In genomic region chr11:44912270-44912987, GRCh38 we compare ENCODE assay signal across 29 cellular contexts. TPM values are rescaled to one million over a fixed set of nuclear protein-coding genes. Genes with fewer than 3 reads are reported as not detected.
DNase-seq lines count a peak whose midpoint lies in the region; ATAC-seq, FAIRE-seq and TF ChIP-seq lines count a peak whose summit lies in the region.
"Had no signal": no experiment of that assay in that cellular context is flagged by ENCODE, and none has a peak within 500 bp of the region (broad histone marks: within the 10 kb centered on the region; RNA-seq: fewer than 3 reads in every experiment).

No MANE protein-coding gene starts in this region.

- H3K4me1 ChIP-seq in K562 (replicated peaks in 1 of 2; ENCODE audit: control insufficient read depth in 2 of 2, insufficient read depth in 2 of 2, low read length in 2 of 2) (peaks cover 0 to 7% of the 10 kb centered on the region in 2 experiments; a peak in 2 of 5 replicates), tibial artery (peaks cover 0 to 20% (median 13%) of the 10 kb centered on the region in 4 donors)

- H3K27me3 ChIP-seq in H7 (ENCODE audit: control insufficient read depth, insufficient read depth, low read length) (no peaks in the 10 kb centered on the region), K562 (ENCODE audit: control insufficient read depth in 2 of 2, insufficient read depth in 2 of 2, low read length in 2 of 2) (peaks cover 12 to 61% of the 10 kb centered on the region in 2 experiments; a peak in 4 of 5 replicates), tibial artery (no peaks in the 10 kb centered on the region)
- H3K27me3 ChIP-seq: dorsolateral prefrontal cortex, upper lobe of left lung had no signal

- H3K9me3 Mint-ChIP-seq in progenitor cell of endocrine pancreas (ENCODE audit: low read depth): no peaks in the 10 kb centered on the region
- H3K9me3 Mint-ChIP-seq: activated CD4-positive, alpha-beta T cell treated with anti-CD3 and anti-CD28 coated beads, Interleukin-2, amount 10 ng/mL, durations not matched to agents 7 days and 5 days; activated naive CD8-positive, alpha-beta T cell treated with anti-CD3 and anti-CD28 coated beads, Interleukin-2, amount 50 U/mL, for 24 hours; activated T-cell treated with anti-CD3 and anti-CD28 coated beads, Interleukin-2, amount 50 U/mL, for 24 hours had no signal

- no peaks in the 10 kb centered on the region for H3K79me2 ChIP-seq in K562 (ENCODE audit: control insufficient read depth, insufficient read depth, low read length)

- no peak overlapping the region for H3K9ac ChIP-seq in K562 (ENCODE audit: insufficient read depth in 1 of 2, low read depth in 2 of 2, low read length in 2 of 2)

- peaks cover 6% of the 10 kb centered on the region for H3K9me1 ChIP-seq in K562 (ENCODE audit: control insufficient read depth, insufficient read depth, low read length)

- no peak overlapping the region for H3K4me2 ChIP-seq in K562 (ENCODE audit: insufficient read depth, low read length)
- H3K4me2 ChIP-seq: PC-9 had no signal

- no peak overlapping the region for H2AFZ ChIP-seq in K562 (ENCODE audit: low read depth, low read length)
- H2AFZ ChIP-seq: PC-9 had no signal

- TF ChIP-seq POLR2A in K562 (conservative IDR thresholded peaks at IDR 0.05): no peak

- no peaks in the 10 kb centered on the region for H3K27me3 Mint-ChIP-seq in progenitor cell of endocrine pancreas
- H3K27me3 Mint-ChIP-seq: activated CD4-positive, alpha-beta T cell treated with anti-CD3 and anti-CD28 coated beads, Interleukin-2, amount 10 ng/mL, durations not matched to agents 7 days and 5 days; activated T-cell treated with anti-CD3 and anti-CD28 coated beads, Interleukin-2, amount 50 U/mL, for 24 hours had no signal

- no peak for TF ChIP-seq CTCF in K562 (IDR thresholded peaks at IDR 0.05 in 2 of 3, conservative IDR thresholded peaks at IDR 0.05 in 1 of 3; ENCODE audit: insufficient read depth in 2 of 3, low read depth in 1 of 3, low read length in 3 of 3)
- TF ChIP-seq CTCF in progenitor cell of endocrine pancreas (IDR thresholded peaks at IDR 0.05; ENCODE audit: unreplicated experiment): no peak
- TF ChIP-seq CTCF in tibial artery (IDR thresholded peaks at IDR 0.05): no peak

- ATAC-seq in K562 (no peak; the same call in 2 of the 3 replicates), HG03460 (IDR thresholded peaks at IDR 0.05; ENCODE audit: unreplicated experiment) (no peak)

- CTCF ChIA-PET in K562 (lab: Yijun Ruan, JAX; ENCODE audit: low intra/inter-chr PET ratio): interaction anchor here (1.3 to 3.1 kb wide), 4 partner anchors 254 to 292 kb away, joined by 3 to 42 read pairs (median 4); no protein-coding TSS in a partner anchor

- POLR2A ChIA-PET in K562 (lab: Yijun Ruan, JAX): no interaction called here

- no peak for TF ChIP-seq RAD21 in K562 (CRISPR knock-in tag; conservative IDR thresholded peaks at IDR 0.05 in 1 of 2, IDR thresholded peaks at IDR 0.05 in 1 of 2)

- FAIRE-seq in K562 (lab: Jason Lieb, UNC): no peak
- FAIRE-seq: GM18507, small intestine had no signal

- H3K4me1 Mint-ChIP-seq in progenitor cell of endocrine pancreas (ENCODE audit: low read depth): peaks cover 5% of the 10 kb centered on the region

- no peak overlapping the region for H3K4me3 Mint-ChIP-seq in progenitor cell of endocrine pancreas (ENCODE audit: low read depth)
- H3K4me3 Mint-ChIP-seq: activated CD4-positive, alpha-beta T cell treated with anti-CD3 and anti-CD28 coated beads, Interleukin-2, amount 10 ng/mL, durations not matched to agents 7 days and 5 days; activated naive CD8-positive, alpha-beta T cell treated with anti-CD3 and anti-CD28 coated beads, Interleukin-2, amount 50 U/mL, for 24 hours; activated T-cell treated with anti-CD3 and anti-CD28 coated beads, Interleukin-2, amount 50 U/mL, for 24 hours; CD14-positive monocyte had no signal

- H4K20me1 ChIP-seq in K562 (replicated peaks; ENCODE audit: control insufficient read depth, insufficient read depth, low read length): peaks cover 13% of the 10 kb centered on the region; the same call in 1 of the 2 replicates

- TF ChIP-seq EP300 in K562 (IDR thresholded peaks at IDR 0.05; ENCODE audit: low read length): no peak

- in situ Hi-C loops in K562 (cut with MboI): loop anchor here (5.0 kb wide), 2 partner anchors 290 to 355 kb away; no protein-coding TSS in a partner anchor

- H3K27ac ChIP-seq in K562 (ENCODE audit: extremely low read depth, low read depth, low read length) (no peak overlapping the region), tibial artery (no peak overlapping the region)
- H3K27ac ChIP-seq: PC-9 had no signal

- no peak overlapping the region for H3K4me3 ChIP-seq in H7 (ENCODE audit: insufficient read depth, low read depth, low read length)
- H3K4me3 ChIP-seq in K562: no peak overlapping the region
- no peak overlapping the region for H3K4me3 ChIP-seq in tibial artery
- H3K4me3 ChIP-seq: PC-9, upper lobe of left lung had no signal

- WGBS in K562 (ENCODE audit: insufficient coverage, low coverage, missing lambda C conversion rate): 13% methylated on average over 12 of the region's 12 CpGs

- DNase-seq in H7 (peak; percentile 88), K562 (ENCODE audit: extremely low read depth in 1 of 4, low spot score in 3 of 4) (peak in 3 of 4 experiments; percentile 14 to 47 (median 47)), islet precursor cell (peak; percentile 68), progenitor cell of endocrine pancreas (ENCODE audit: low spot score, unreplicated experiment) (no peak), NCI-H2029 (lab: John Stamatoyannopoulos, UW) (no peak), foreskin melanocyte (no peak), tibial artery (no peak)
- DNase-seq: activated CD4-positive, alpha-beta T cell treated with anti-CD3 and anti-CD28 coated beads, Interleukin-2, amount 10 ng/mL, durations not matched to agents 7 days and 5 days; activated gamma-delta T cell treated with Interleukin-2 at 50 U/mL for 16 hours; activated naive CD8-positive, alpha-beta T cell treated with anti-CD3 and anti-CD28 coated beads, Interleukin-2, amount 50 U/mL, for 24 hours; activated T-cell treated with anti-CD3 and anti-CD28 coated beads, Interleukin-2, amount 50 U/mL, for 24 hours; Calu3; DND-41; IMR-90; left cardiac atrium; mesenchymal stem cell; NCI-H187 treated with DMSO at 0.1 percent for 48 hours; NCI-H526; NK-92 treated with Interleukin-12 subunit alpha and Interleukin-12 subunit beta, amount 100 ng/mL, for 24 hours; PC-9; SHP77; small intestine; T-helper 9 cell; upper lobe of left lung; WERI-Rb-1 had no signal

- H3K9me3 ChIP-seq in K562 (replicated peaks; ENCODE audit: control insufficient read depth, insufficient read depth, low read depth, low read length) (no peaks in the 10 kb centered on the region), tibial artery (no peaks in the 10 kb centered on the region)
- H3K9me3 ChIP-seq: upper lobe of left lung had no signal

- intact Hi-C loops in K562 (cut with micrococcal nuclease) (loop anchor here (5.0 kb wide), 1 partner anchor 355 kb away; no protein-coding TSS in a partner anchor), tibial artery (cut with DNase I; ENCODE audit: low total_unique reads) (loop anchor here (5.0 kb wide), 2 partner anchors 185 to 360 kb away; partner anchors contain the start of gene TSPAN18)

- H3K36me3 Mint-ChIP-seq in progenitor cell of endocrine pancreas (ENCODE audit: insufficient read depth): no peaks in the 10 kb centered on the region
- H3K36me3 Mint-ChIP-seq: CD14-positive monocyte had no signal

- H3K36me3 ChIP-seq in H7 (replicated peaks; ENCODE audit: control insufficient read depth, insufficient read depth, low read length) (no peaks in the 10 kb centered on the region), K562 (ENCODE audit: control insufficient read depth, insufficient read depth, low read length) (no peaks in the 10 kb centered on the region), tibial artery (no peaks in the 10 kb centered on the region)
- H3K36me3 ChIP-seq: upper lobe of left lung had no signal

- no TSS peak for BruUV-seq in K562 (replicated peaks; lab: Mats Ljungman, UMichigan)

- H3K27ac Mint-ChIP-seq in progenitor cell of endocrine pancreas: peak overlapping the region; percentile 90
- H3K27ac Mint-ChIP-seq: activated CD4-positive, alpha-beta T cell treated with anti-CD3 and anti-CD28 coated beads, Interleukin-2, amount 10 ng/mL, durations not matched to agents 7 days and 5 days; activated naive CD8-positive, alpha-beta T cell treated with anti-CD3 and anti-CD28 coated beads, Interleukin-2, amount 50 U/mL, for 24 hours; activated T-cell treated with anti-CD3 and anti-CD28 coated beads, Interleukin-2, amount 50 U/mL, for 24 hours; CD14-positive monocyte had no signal

TF ChIP-seq in K562, 482 proteins besides CTCF, POLR2A, EP300 and RAD21 (continues in another document):
- TF ChIP-seq NR2C1 (IDR thresholded peaks at IDR 0.05) (no peak), NR2C1 (tag; IDR thresholded peaks at IDR 0.05) (peak; percentile 34; the same call in 1 of the 2 replicates), SMARCA5 (IDR thresholded peaks at IDR 0.05) (no peak)

RNA-seq across cellular contexts. Expression of gene TP53I11, which starts 38.3 kb away (rescaled TPM):
- 34.6 and 46.9 TPM in 2 replicates for total RNA-seq in H7 (2014; rRNA removed; shearing (Covaris generic))
- total RNA-seq in K562 (2011; cell fraction: chromatin; rRNA removed; ENCODE audit: low replicate concordance): 2.5 and 10.1 TPM in 2 replicates
- total RNA-seq in K562 (2011; cell fraction: nucleolus; rRNA removed): 2.9 and 5.0 TPM in 2 replicates
- total RNA-seq in K562 (2011; cell fraction: nucleoplasm; rRNA removed): 4.4 and 8.5 TPM in 2 replicates
- total RNA-seq in K562 (2014; rRNA removed) (0.82 and 1.2 TPM in 2 replicates), K562 (2014; rRNA removed; fragmentation: Illumina TruSeq; extraction: Trizol) (0.25 and 0.32 TPM in 2 replicates), K562 (2015; rRNA removed; fragmentation: Illumina TruSeq; extraction: Trizol) (0.14 and 0.45 TPM in 2 replicates), K562 (2021) (1.4 TPM in 2 replicates), progenitor cell of endocrine pancreas (71.8 and 82.8 TPM in 2 replicates)
- polyA plus RNA-seq in K562 (2011; rRNA removed) (2.5 and 3.0 TPM in 2 replicates), K562 (2014; fragmentation: Illumina TruSeq; extraction: Trizol) (0.70 and 1.3 TPM in 2 replicates), K562 (2014; fragmentation: Nextera tagmentation; extraction: Ambion mirVana) (not detected), K562 (2014; rRNA removed) (0.70 and 2.5 TPM in 2 replicates)
- polyA plus RNA-seq in K562 (2011; cell fraction: cytosol; rRNA removed): 4.0 and 5.6 TPM in 2 replicates
- 7.9 and 11.7 TPM in 2 replicates for polyA plus RNA-seq in K562 (2011; cell fraction: nucleus; rRNA removed)
- 1.1 and 1.4 TPM in 2 replicates for polyA plus RNA-seq in K562 (2012)
- polyA minus RNA-seq in K562 (2011; rRNA and poly(A)+ RNA removed): 2.3 and 3.0 TPM in 2 replicates
- 3.3 and 5.7 TPM in 2 replicates for polyA minus RNA-seq in K562 (2011; cell fraction: cytosol; rRNA and poly(A)+ RNA removed)
- 9.4 and 11.0 TPM in 2 replicates for polyA minus RNA-seq in K562 (2011; cell fraction: nucleus; rRNA and poly(A)+ RNA removed)

Comparison
In these comparisons a context has a peak if more than half of its experiments do, and no peak if none do; other contexts are left out.
1. DNase-seq: peak in H7 (single experiment), K562 (3 of 4) and islet precursor cell (single experiment); none in progenitor cell of endocrine pancreas (single experiment), NCI-H2029 (single experiment), foreskin melanocyte (single experiment) and tibial artery (0 of 2).